Comparison of ENCODE assay signal across 11 cellular contexts in the genomic region with DNA sequence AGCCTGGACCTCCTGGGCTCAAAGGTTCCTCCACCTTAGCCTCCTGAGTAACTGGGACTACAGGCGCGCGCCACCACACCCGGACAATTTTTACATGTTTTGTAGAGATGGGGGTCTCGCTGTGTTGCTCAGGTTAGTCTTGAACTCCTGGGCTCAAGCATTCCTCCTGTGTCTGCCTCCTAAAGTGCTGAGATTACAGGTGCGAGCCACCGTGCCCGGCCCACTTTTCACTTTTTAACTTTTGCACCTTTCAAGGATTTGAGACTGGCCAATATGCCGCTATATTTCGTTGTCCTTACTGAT. TPM values are rescaled to one million over a fixed set of nuclear protein-coding genes. Genes with fewer than 3 reads are reported as not detected.
DNase-seq lines count a peak whose midpoint lies in the region; ATAC-seq and TF ChIP-seq lines count a peak whose summit lies in the region.
"Had no signal": no experiment of that assay in that cellular context is flagged by ENCODE, and none has a peak within 500 bp of the region (broad histone marks: within the 10 kb centered on the region; RNA-seq: fewer than 3 reads in every experiment).

No MANE protein-coding gene starts in this region.

- WGBS in esophagus squamous epithelium, 2 donors, result 92 to 94% methylated on average over 10 of the region's 10 CpGs
- WGBS in psoas muscle, 3 donors, result 97 to 98% (median 97%) methylated on average over 10 of the region's 10 CpGs

- TF ChIP-seq POLR2A in esophagus squamous epithelium (IDR thresholded peaks at IDR 0.05), result no peak

- no peak for ATAC-seq in psoas muscle
- ATAC-seq in GM21423 (IDR thresholded peaks at IDR 0.05; ENCODE audit: unreplicated experiment), result no peak
- ATAC-seq in left cardiac atrium, result no peak

- H3K27ac ChIP-seq in VCaP (peak overlapping the region; percentile 93), esophagus squamous epithelium (peak overlapping the region in 2 of 4 donors; percentile 94 to 95), psoas muscle (peak overlapping the region; percentile 92)
- H3K27ac ChIP-seq: neutrophil had no signal

- H3K9me3 ChIP-seq in esophagus squamous epithelium, result no peaks in the 10 kb centered on the region
- H3K9me3 ChIP-seq in psoas muscle, result no peaks in the 10 kb centered on the region
- H3K9me3 ChIP-seq: neutrophil had no signal

- TF ChIP-seq CTCF in GM06990 (IDR thresholded peaks at IDR 0.05; ENCODE audit: insufficient read depth, low read length, poor library complexity, severe bottlenecking) (no peak), VCaP (conservative IDR thresholded peaks at IDR 0.05) (no peak), esophagus squamous epithelium (IDR thresholded peaks at IDR 0.05) (no peak), psoas muscle (IDR thresholded peaks at IDR 0.05) (no peak)

- H3K27me3 ChIP-seq in GM06990 (replicated peaks; ENCODE audit: control insufficient read depth, insufficient read depth, low read length) (no peaks in the 10 kb centered on the region), esophagus squamous epithelium (peaks cover 0 to 13% (median 0%) of the 10 kb centered on the region in 4 donors), psoas muscle (ENCODE audit: insufficient read depth in 3 of 3, low read length in 2 of 3) (no peaks in the 10 kb centered on the region)

- intact Hi-C loops in esophagus squamous epithelium (cut with DNase I) (no loop called here), psoas muscle (cut with DNase I) (loop anchor here in 1 of 2 donors (1.0 to 5.0 kb wide), 2 partner anchors 51 to 102 kb away; no protein-coding TSS in a partner anchor), left cardiac atrium (cut with DNase I) (loop anchor here in 1 of 2 donors (10.0 kb wide), 1 partner anchor 53 kb away; no protein-coding TSS in a partner anchor)

- peak overlapping the region; percentile 73 for H3K4me3 ChIP-seq in GM06990 (replicated peaks; ENCODE audit: low read depth, low read length)
- H3K4me3 ChIP-seq in esophagus squamous epithelium, result peak overlapping the region in 3 of 4 donors; percentile 62 to 84 (median 83)
- H3K4me3 ChIP-seq in psoas muscle, result peak overlapping the region; percentile 91

- H3K36me3 ChIP-seq in GM06990 (ENCODE audit: control insufficient read depth, insufficient read depth, low read length), result no peaks in the 10 kb centered on the region
- H3K36me3 ChIP-seq in esophagus squamous epithelium, result no peaks in the 10 kb centered on the region
- H3K36me3 ChIP-seq in psoas muscle (ENCODE audit: insufficient read depth in 1 of 2, low read depth in 1 of 2), result no peaks in the 10 kb centered on the region
- H3K36me3 ChIP-seq: neutrophil had no signal

- DNase-seq in GM06990 (ENCODE audit: extremely low read depth, insufficient read length), result no peak
- no peak for DNase-seq in esophagus squamous epithelium (lab: John Stamatoyannopoulos, UW)
- no peak for DNase-seq in psoas muscle
- no peak for DNase-seq in left cardiac atrium
- DNase-seq in NCI-H2029 (lab: John Stamatoyannopoulos, UW), result no peak
- no peak for DNase-seq in NCI-H2081 treated with DMSO at 0.1 percent for 48 hours (lab: John Stamatoyannopoulos, UW)

- H3K4me1 ChIP-seq in esophagus squamous epithelium (peaks cover 17 to 69% (median 18%) of the 10 kb centered on the region in 3 donors), psoas muscle (peaks cover 14% of the 10 kb centered on the region)

RNA-seq across cellular contexts. Expression of gene ITGB5, which starts 0.8 kb away (rescaled TPM):
- total RNA-seq in esophagus squamous epithelium (100 to 1,000 TPM in 1 of 4 donors, 10 to 100 TPM in 3; 68.4 to 114 (median 79.7) TPM), psoas muscle (10 to 100 TPM; 37.5 to 61.5 (median 54.8) TPM), left cardiac atrium (100 to 1,000 TPM in 1 of 2 donors, 10 to 100 TPM in 1; 86.1 to 119 TPM)
- polyA plus RNA-seq in psoas muscle, result 10 to 100 TPM; 19.3 to 28.2 (median 19.8) TPM

RNA-seq across cellular contexts. Expression of gene MUC13, which starts 46.6 kb away (rescaled TPM):
- total RNA-seq in esophagus squamous epithelium (under 1 TPM in 1 of 4 donors, not detected in 3; 0.19 TPM), psoas muscle (under 1 TPM in 1 of 4 donors, not detected in 3; 0.13 TPM), left cardiac atrium (not detected)
- polyA plus RNA-seq in psoas muscle, result under 1 TPM in 2 of 3 donors, not detected in 1; 0.12 to 0.16 TPM
- total RNA-seq: endothelial cell of umbilical vein, G401 had no signal
- polyA plus RNA-seq: endothelial cell of umbilical vein had no signal
